ENCODE assay signal across 20 cellular contexts in the genomic region with DNA sequence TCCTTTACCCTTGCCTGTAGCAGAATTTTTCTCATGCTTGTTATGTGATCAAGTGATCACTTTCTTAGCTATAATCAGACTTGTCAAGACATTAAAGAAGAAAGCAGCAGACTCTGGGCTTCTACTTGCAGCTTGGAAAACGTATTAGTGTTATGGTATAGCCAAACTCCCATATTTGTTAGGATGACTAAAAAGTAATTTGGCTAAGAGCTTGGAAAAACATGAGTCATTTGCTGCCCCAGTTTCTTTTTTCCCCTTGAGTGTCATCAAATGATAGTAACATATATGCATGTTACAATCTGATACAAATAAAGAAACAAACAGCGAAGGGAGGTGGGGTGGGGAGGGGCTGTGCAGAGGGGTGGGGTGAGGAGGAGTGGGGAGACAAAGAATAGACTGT.
DNase-seq lines count a peak whose midpoint lies in the region; ATAC-seq and TF ChIP-seq lines count a peak whose summit lies in the region.
"Had no signal": no experiment of that assay in that cellular context is flagged by ENCODE, and none has a peak within 500 bp of the region (broad histone marks: within the 10 kb centered on the region; RNA-seq: fewer than 3 reads in every experiment).

No MANE protein-coding gene starts in this region.

- H3K9me3 ChIP-seq in gastrocnemius medialis = no peaks in the 10 kb centered on the region
- H3K9me3 ChIP-seq: MG63, right atrium auricular region had no signal

- intact Hi-C loops in gastrocnemius medialis (cut with DNase I; ENCODE audit: low total_unique reads) = no loop called here

- ATAC-seq in gastrocnemius medialis (no peak), GM21526 (IDR thresholded peaks at IDR 0.05; ENCODE audit: low FRiP score, unreplicated experiment) (no peak)
- ATAC-seq: HepG2; naive thymus-derived CD4-positive, alpha-beta T cell had no signal

- in situ Hi-C loops in astrocyte of the spinal cord (cut with HindIII; ENCODE audit: low sequenced_read_pairs) (no loop called here), gastrocnemius medialis (cut with MboI; ENCODE audit: low sequenced_read_pairs in 4 of 4) (no loop called here)

- TF ChIP-seq CTCF in astrocyte of the spinal cord (IDR thresholded peaks at IDR 0.05; ENCODE audit: low read depth, low read length) (no peak), fibroblast of villous mesenchyme (IDR thresholded peaks at IDR 0.05; ENCODE audit: insufficient read depth, low read depth, low read length) (no peak), gastrocnemius medialis (IDR thresholded peaks at IDR 0.05 in 4 of 5, conservative IDR thresholded peaks at IDR 0.05 in 1 of 5) (no peak)

- H3K36me3 ChIP-seq in gastrocnemius medialis = no peaks in the 10 kb centered on the region
- H3K36me3 ChIP-seq: MG63, right atrium auricular region had no signal

- H3K27me3 ChIP-seq in gastrocnemius medialis = no peaks in the 10 kb centered on the region
- H3K27me3 ChIP-seq: MG63, right atrium auricular region had no signal

- peaks cover 2 to 5% of the 10 kb centered on the region in 2 donors for H3K4me1 ChIP-seq in gastrocnemius medialis

- no peak overlapping the region for H3K4me3 ChIP-seq in astrocyte of the spinal cord (ENCODE audit: low read depth, low read length)
- no peak overlapping the region for H3K4me3 ChIP-seq in fibroblast of villous mesenchyme (ENCODE audit: low read depth, low read length)
- no peak overlapping the region for H3K4me3 ChIP-seq in gastrocnemius medialis
- H3K4me3 ChIP-seq: MG63, right atrium auricular region had no signal

- DNase-seq in Daoy (ENCODE audit: low read depth) (peak; percentile 17), LHCN-M2 (ENCODE audit: low read depth) (peak; percentile 45), astrocyte of the spinal cord (ENCODE audit: low read depth, low spot score) (peak; percentile 62), fibroblast of villous mesenchyme (ENCODE audit: low read depth) (peak; percentile 14), NCI-H2029 (lab: John Stamatoyannopoulos, UW) (no peak), gastrocnemius medialis (no peak)
- no peak for DNase-seq in activated CD4-positive, alpha-beta T cell treated with anti-CD3 and anti-CD28 coated beads, Interleukin-2, amount 50 U/mL, for 48 hours
- DNase-seq: activated naive CD8-positive, alpha-beta T cell treated with anti-CD3 and anti-CD28 coated beads, Interleukin-2, amount 10 ng/mL, durations not matched to agents 7 days and 5 days; CD4-positive, alpha-beta T cell; dermis blood vessel endothelial cell; DMS 273 treated with DMSO at 0.1 percent for 48 hours; H7; mesenchymal stem cell; MG63; naive thymus-derived CD4-positive, alpha-beta T cell; NCI-H1436; NCI-H524 had no signal

- no peak overlapping the region for H3K27ac ChIP-seq in gastrocnemius medialis
- H3K27ac ChIP-seq: right atrium auricular region had no signal

- no peak for TF ChIP-seq POLR2A in gastrocnemius medialis (IDR thresholded peaks at IDR 0.05)

Comparison
In these comparisons a context has a peak if more than half of its experiments do, and no peak if none do; other contexts are left out.
1. DNase-seq: peak in Daoy (single experiment), LHCN-M2 (single experiment), astrocyte of the spinal cord (single experiment) and fibroblast of villous mesenchyme (single experiment); none in NCI-H2029 (single experiment), gastrocnemius medialis (0 of 2) and activated CD4-positive, alpha-beta T cell treated with anti-CD3 and anti-CD28 coated beads, Interleukin-2, amount 50 U/mL, for 48 hours (0 of 2).